10 cellular contexts compared by ENCODE assay signal in the genomic region with DNA sequence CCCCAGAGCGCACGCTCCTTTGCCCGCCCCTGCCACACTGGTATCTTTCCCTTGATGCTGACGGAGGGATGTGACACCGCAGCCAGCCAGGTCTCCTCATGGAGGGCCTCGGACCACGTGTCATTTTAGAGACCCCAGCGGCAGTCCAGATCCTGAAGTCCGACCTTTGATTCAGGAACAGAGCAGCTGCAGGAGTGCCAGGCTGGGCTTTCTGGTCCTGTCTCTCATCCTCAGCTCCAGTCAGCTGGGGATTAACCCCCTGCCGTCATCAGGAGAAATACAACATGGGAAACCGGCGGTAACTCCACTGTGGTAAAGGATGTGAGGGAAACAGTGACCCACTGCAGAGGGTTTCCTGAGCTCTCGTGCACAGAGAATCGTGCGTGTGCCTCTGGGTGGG.
DNase-seq lines count a peak whose midpoint lies in the region; ATAC-seq, FAIRE-seq and TF ChIP-seq lines count a peak whose summit lies in the region.
"Had no signal": no experiment of that assay in that cellular context is flagged by ENCODE, and none has a peak within 500 bp of the region (broad histone marks: within the 10 kb centered on the region; RNA-seq: fewer than 3 reads in every experiment).

No MANE protein-coding gene starts in this region.

- no peak overlapping the region for H3K14ac ChIP-seq in IMR-90 (replicated peaks; ENCODE audit: low read depth, low read length)

- H3K9ac ChIP-seq in IMR-90 (ENCODE audit: low read depth, low read length), result no peak overlapping the region

- H3K4me3 ChIP-seq in IMR-90 (ENCODE audit: insufficient read depth, low read depth, low read length) (no peak overlapping the region), prostate gland (no peak overlapping the region)

- CTCF ChIA-PET in IMR-90 (lab: Yijun Ruan, JAX), result no interaction called here

- no peak overlapping the region for H3K4ac ChIP-seq in IMR-90 (ENCODE audit: low read depth, low read length)

- peaks cover 50 to 90% of the 10 kb centered on the region in 2 experiments for H3K79me1 ChIP-seq in IMR-90 (ENCODE audit: low read depth in 1 of 2, low read length in 2 of 2)

- H3K4me1 ChIP-seq in IMR-90 (ENCODE audit: control insufficient read depth, insufficient read depth, low read length) (no peaks in the 10 kb centered on the region), prostate gland (replicated peaks) (no peaks in the 10 kb centered on the region)

- H3K9me1 ChIP-seq in IMR-90 (ENCODE audit: insufficient read depth, low read length), result peaks cover 12% of the 10 kb centered on the region; the same call in 1 of the 2 replicates

- no peak overlapping the region for H3K56ac ChIP-seq in IMR-90 (ENCODE audit: extremely low read depth, insufficient read depth, low read length)

- no peak for ATAC-seq in IMR-90 (ENCODE audit: low read depth)
- ATAC-seq in GM18858 (IDR thresholded peaks at IDR 0.05; ENCODE audit: unreplicated experiment), result no peak

- no TSS peak for BruUV-seq in IMR-90 (replicated peaks; lab: Mats Ljungman, UMichigan)

- H3K27me3 ChIP-seq in IMR-90 (ENCODE audit: control insufficient read depth, insufficient read depth, low read length) (no peaks in the 10 kb centered on the region), prostate gland (replicated peaks; ENCODE audit: insufficient read depth) (no peaks in the 10 kb centered on the region)

- POLR2A ChIA-PET in IMR-90 (lab: Charles Lee; ENCODE audit: unreplicated experiment), result no interaction called here

- H3K4me1 Mint-ChIP-seq in activated T-helper 2 cell treated with anti-CD3 and anti-CD28 coated beads, Interferon-gamma antibody, Interleukin-2, Interleukin-4, amounts not matched to agents 10 μg/mL and 5 μg/mL and 100 μg/mL, durations not matched to agents 14 hours and 24 hours and 36 hours (ENCODE audit: low read depth), result peaks cover 31% of the 10 kb centered on the region
- peaks cover 37% of the 10 kb centered on the region for H3K4me1 Mint-ChIP-seq in neural crest cell

- no peaks in the 10 kb centered on the region for H3K9me3 Mint-ChIP-seq in activated T-helper 2 cell treated with anti-CD3 and anti-CD28 coated beads, Interferon-gamma antibody, Interleukin-2, Interleukin-4, amounts not matched to agents 10 μg/mL and 5 μg/mL and 100 μg/mL, durations not matched to agents 14 hours and 24 hours and 36 hours
- no peaks in the 10 kb centered on the region for H3K9me3 Mint-ChIP-seq in neural crest cell

- no peak overlapping the region for H2BK5ac ChIP-seq in IMR-90 (ENCODE audit: low read depth, low read length, poor library complexity, severe bottlenecking)

- H3K27me3 Mint-ChIP-seq in activated T-helper 2 cell treated with anti-CD3 and anti-CD28 coated beads, Interferon-gamma antibody, Interleukin-2, Interleukin-4, amounts not matched to agents 10 μg/mL and 5 μg/mL and 100 μg/mL, durations not matched to agents 14 hours and 24 hours and 36 hours (ENCODE audit: low read depth), result no peaks in the 10 kb centered on the region
- H3K27me3 Mint-ChIP-seq in neural crest cell (ENCODE audit: low read depth), result no peaks in the 10 kb centered on the region

- no peak for TF ChIP-seq POLR2A in IMR-90 (IDR thresholded peaks at IDR 0.05; ENCODE audit: low read depth, low read length)
- TF ChIP-seq POLR2A in prostate gland (IDR thresholded peaks at IDR 0.05), result no peak

- no peak overlapping the region for H2BK15ac ChIP-seq in IMR-90 (ENCODE audit: low read depth, low read length)

- H2BK20ac ChIP-seq in IMR-90 (ENCODE audit: low read depth, low read length), result no peak overlapping the region

- H3K9me3 ChIP-seq in IMR-90 (ENCODE audit: control insufficient read depth, insufficient read depth, low read length), result no peaks in the 10 kb centered on the region
- no peaks in the 10 kb centered on the region for H3K9me3 ChIP-seq in prostate gland

- peak; percentile 32 for DNase-seq in ELF-1 (ENCODE audit: low read depth, low spot score)
- no peak for DNase-seq in IMR-90
- no peak for DNase-seq in activated T-helper 2 cell treated with anti-CD3 and anti-CD28 coated beads, Interferon-gamma antibody, Interleukin-2, Interleukin-4, amounts not matched to agents 10 μg/mL and 5 μg/mL and 100 μg/mL, durations not matched to agents 14 hours and 24 hours and 36 hours (ENCODE audit: low spot score)
- no peak for DNase-seq in neural crest cell (ENCODE audit: low read depth, low spot score)
- no peak for DNase-seq in GM19239 (ENCODE audit: insufficient read length, low spot score)
- DNase-seq in prostate gland (ENCODE audit: low spot score), result no peak
- DNase-seq: erythroblast, NCI-H1105 treated with DMSO at 0.1 percent for 48 hours had no signal

- H4K8ac ChIP-seq in IMR-90 (ENCODE audit: low read depth in 2 of 2, low read length in 2 of 2), result no peak overlapping the region

- in situ Hi-C loops in IMR-90 (cut with MboI; ENCODE audit: low sequenced_read_pairs), result no loop called here

- no peak overlapping the region for H2AK9ac ChIP-seq in IMR-90 (replicated peaks; ENCODE audit: low read depth, low read length, poor library complexity)

- no peak overlapping the region for H4K5ac ChIP-seq in IMR-90 (ENCODE audit: low read depth, low read length)

- TF ChIP-seq RAD21 in IMR-90 (IDR thresholded peaks at IDR 0.05; ENCODE audit: low read length), result no peak

- 86% methylated on average over 9 of the region's 15 CpGs; no CpG with 5 or more reads in 1 of the 2 experiments for WGBS in IMR-90 (ENCODE audit: extremely low coverage in 2 of 2, insufficient read length in 1 of 2), 2 experiments
- 87% methylated on average over 15 of the region's 15 CpGs for WGBS in prostate gland

- no peak overlapping the region for H3K4me3 Mint-ChIP-seq in activated T-helper 2 cell treated with anti-CD3 and anti-CD28 coated beads, Interferon-gamma antibody, Interleukin-2, Interleukin-4, amounts not matched to agents 10 μg/mL and 5 μg/mL and 100 μg/mL, durations not matched to agents 14 hours and 24 hours and 36 hours (ENCODE audit: low read depth)
- no peak overlapping the region for H3K4me3 Mint-ChIP-seq in neural crest cell

- H3K4me2 ChIP-seq in IMR-90 (ENCODE audit: low read depth, low read length), result no peak overlapping the region

- H2BK120ac ChIP-seq in IMR-90 (ENCODE audit: low read depth, low read length), result no peak overlapping the region

- intact Hi-C loops in IMR-90 (cut with micrococcal nuclease), result no loop called here
- intact Hi-C loops in activated T-helper 2 cell treated with anti-CD3 and anti-CD28 coated beads, Interferon-gamma antibody, Interleukin-2, Interleukin-4, amounts not matched to agents 10 μg/mL and 5 μg/mL and 100 μg/mL, durations not matched to agents 14 hours and 24 hours and 36 hours (cut with micrococcal nuclease), result loop anchor here (1.0 to 10.0 kb wide), 3 partner anchors 33 to 833 kb away; a partner anchor contains a TSS
- intact Hi-C loops in prostate gland (cut with DNase I), result no loop called here

- H3K18ac ChIP-seq in IMR-90 (ENCODE audit: low read depth, low read length), result no peak overlapping the region

- no peak overlapping the region for H3K27ac ChIP-seq in IMR-90 (ENCODE audit: insufficient read depth, low read length)
- H3K27ac ChIP-seq in prostate gland, result no peak overlapping the region
- H3K27ac ChIP-seq: VCaP had no signal

- no peak overlapping the region for H3K23ac ChIP-seq in IMR-90 (ENCODE audit: low read depth, low read length)

- H3K36me3 Mint-ChIP-seq in activated T-helper 2 cell treated with anti-CD3 and anti-CD28 coated beads, Interferon-gamma antibody, Interleukin-2, Interleukin-4, amounts not matched to agents 10 μg/mL and 5 μg/mL and 100 μg/mL, durations not matched to agents 14 hours and 24 hours and 36 hours (ENCODE audit: low read depth), result no peaks in the 10 kb centered on the region
- H3K36me3 Mint-ChIP-seq in neural crest cell (ENCODE audit: low read depth), result no peaks in the 10 kb centered on the region

- H3K36me3 ChIP-seq in IMR-90 (ENCODE audit: control insufficient read depth, insufficient read depth, low read length) (no peaks in the 10 kb centered on the region; the same call in 1 of the 2 replicates), prostate gland (no peaks in the 10 kb centered on the region)

- dilution Hi-C loops in IMR-90 (cut with HindIII; ENCODE audit: low sequenced_read_pairs, unreplicated experiment), result no loop called here

- peak overlapping the region; percentile 96 for H3K27ac Mint-ChIP-seq in activated T-helper 2 cell treated with anti-CD3 and anti-CD28 coated beads, Interferon-gamma antibody, Interleukin-2, Interleukin-4, amounts not matched to agents 10 μg/mL and 5 μg/mL and 100 μg/mL, durations not matched to agents 14 hours and 24 hours and 36 hours
- H3K27ac Mint-ChIP-seq in neural crest cell (ENCODE audit: unreplicated experiment), result peak overlapping the region; percentile 6

- H4K20me1 ChIP-seq in IMR-90 (ENCODE audit: insufficient read depth, low read length), result no peaks in the 10 kb centered on the region; the same call in 1 of the 2 replicates

- FAIRE-seq in GM19239 (lab: Jason Lieb, UNC), result no peak

- no peak overlapping the region for H2AFZ ChIP-seq in IMR-90 (replicated peaks; ENCODE audit: low read length, poor library complexity)

- no peak for TF ChIP-seq CTCF in IMR-90 (conservative IDR thresholded peaks at IDR 0.05; ENCODE audit: low read depth, low read length)
- TF ChIP-seq CTCF in neural crest cell (conservative IDR thresholded peaks at IDR 0.05), result no peak
- no peak for TF ChIP-seq CTCF in prostate gland (IDR thresholded peaks at IDR 0.05)

- no peak overlapping the region for H4K91ac ChIP-seq in IMR-90 (ENCODE audit: insufficient read depth, low read depth, low read length)

- peak overlapping the region; percentile 45; the same call in 1 of the 2 replicates for H2AK5ac ChIP-seq in IMR-90 (ENCODE audit: low read depth, low read length)

TF ChIP-seq in IMR-90, 13 proteins besides CTCF, POLR2A, EP300 and RAD21 (continues in another document):
- TF ChIP-seq, protein P1, sequence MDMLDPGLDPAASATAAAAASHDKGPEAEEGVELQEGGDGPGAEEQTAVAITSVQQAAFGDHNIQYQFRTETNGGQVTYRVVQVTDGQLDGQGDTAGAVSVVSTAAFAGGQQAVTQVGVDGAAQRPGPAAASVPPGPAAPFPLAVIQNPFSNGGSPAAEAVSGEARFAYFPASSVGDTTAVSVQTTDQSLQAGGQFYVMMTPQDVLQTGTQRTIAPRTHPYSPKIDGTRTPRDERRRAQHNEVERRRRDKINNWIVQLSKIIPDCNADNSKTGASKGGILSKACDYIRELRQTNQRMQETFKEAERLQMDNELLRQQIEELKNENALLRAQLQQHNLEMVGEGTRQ (IDR thresholded peaks at IDR 0.05; ENCODE audit: low read depth, low read length), result no peak
- no peak for TF ChIP-seq MAFK (IDR thresholded peaks at IDR 0.05; ENCODE audit: low read depth, low read length)
- TF ChIP-seq, protein P2, sequence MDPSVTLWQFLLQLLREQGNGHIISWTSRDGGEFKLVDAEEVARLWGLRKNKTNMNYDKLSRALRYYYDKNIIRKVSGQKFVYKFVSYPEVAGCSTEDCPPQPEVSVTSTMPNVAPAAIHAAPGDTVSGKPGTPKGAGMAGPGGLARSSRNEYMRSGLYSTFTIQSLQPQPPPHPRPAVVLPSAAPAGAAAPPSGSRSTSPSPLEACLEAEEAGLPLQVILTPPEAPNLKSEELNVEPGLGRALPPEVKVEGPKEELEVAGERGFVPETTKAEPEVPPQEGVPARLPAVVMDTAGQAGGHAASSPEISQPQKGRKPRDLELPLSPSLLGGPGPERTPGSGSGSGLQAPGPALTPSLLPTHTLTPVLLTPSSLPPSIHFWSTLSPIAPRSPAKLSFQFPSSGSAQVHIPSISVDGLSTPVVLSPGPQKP (IDR thresholded peaks at IDR 0.05; ENCODE audit: borderline replicate concordance, low read depth, low read length), result no peak
